ENCODE assay signal across 2 cellular contexts in the genomic region with DNA sequence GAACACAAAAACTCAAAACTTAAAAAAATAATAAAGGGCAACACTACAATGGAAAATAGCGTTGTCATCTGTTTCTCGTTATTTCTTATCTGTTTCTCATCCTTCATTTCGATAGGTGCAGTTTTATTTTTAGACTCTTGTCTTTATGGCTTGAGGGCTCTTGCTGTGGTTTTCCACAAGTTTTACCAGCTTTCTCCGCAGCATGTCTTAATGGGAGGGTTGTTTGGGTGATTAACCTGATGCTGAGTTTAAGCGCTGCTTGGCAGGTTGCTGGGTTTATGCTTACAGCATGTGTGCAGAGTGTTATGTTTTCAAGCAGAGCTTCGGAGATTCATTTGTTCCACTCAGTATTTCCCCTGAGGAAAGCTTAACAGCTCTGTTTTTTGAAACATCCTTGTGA.
TF ChIP-seq lines count a peak whose summit lies in the region.

No MANE protein-coding gene starts in this region.

TF ChIP-seq in IMR-90, 13 proteins besides CTCF, POLR2A, EP300 and RAD21 (continued from another document):
- TF ChIP-seq RCOR1 (IDR thresholded peaks at IDR 0.05; ENCODE audit: insufficient replicate concordance, low read length) (no peak), NFE2L2 (IDR thresholded peaks at IDR 0.05; ENCODE audit: low read depth, low read length) (no peak), BHLHE40 (IDR thresholded peaks at IDR 0.05; ENCODE audit: low read depth, low read length) (no peak), CEBPB (IDR thresholded peaks at IDR 0.05; ENCODE audit: low read depth, low read length) (no peak), MAFK (IDR thresholded peaks at IDR 0.05; ENCODE audit: low read depth, low read length) (no peak), SMC3 (IDR thresholded peaks at IDR 0.05; ENCODE audit: low read depth, low read length) (no peak), RFX5 (IDR thresholded peaks at IDR 0.05; ENCODE audit: low read depth, low read length) (no peak)
- TF ChIP-seq, protein P1, sequence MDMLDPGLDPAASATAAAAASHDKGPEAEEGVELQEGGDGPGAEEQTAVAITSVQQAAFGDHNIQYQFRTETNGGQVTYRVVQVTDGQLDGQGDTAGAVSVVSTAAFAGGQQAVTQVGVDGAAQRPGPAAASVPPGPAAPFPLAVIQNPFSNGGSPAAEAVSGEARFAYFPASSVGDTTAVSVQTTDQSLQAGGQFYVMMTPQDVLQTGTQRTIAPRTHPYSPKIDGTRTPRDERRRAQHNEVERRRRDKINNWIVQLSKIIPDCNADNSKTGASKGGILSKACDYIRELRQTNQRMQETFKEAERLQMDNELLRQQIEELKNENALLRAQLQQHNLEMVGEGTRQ (IDR thresholded peaks at IDR 0.05; ENCODE audit: low read depth, low read length), result no peak

TF ChIP-seq in WTC11, 78 proteins besides CTCF, POLR2A, EP300 and RAD21 (continued from another document):
- TF ChIP-seq, protein P2, sequence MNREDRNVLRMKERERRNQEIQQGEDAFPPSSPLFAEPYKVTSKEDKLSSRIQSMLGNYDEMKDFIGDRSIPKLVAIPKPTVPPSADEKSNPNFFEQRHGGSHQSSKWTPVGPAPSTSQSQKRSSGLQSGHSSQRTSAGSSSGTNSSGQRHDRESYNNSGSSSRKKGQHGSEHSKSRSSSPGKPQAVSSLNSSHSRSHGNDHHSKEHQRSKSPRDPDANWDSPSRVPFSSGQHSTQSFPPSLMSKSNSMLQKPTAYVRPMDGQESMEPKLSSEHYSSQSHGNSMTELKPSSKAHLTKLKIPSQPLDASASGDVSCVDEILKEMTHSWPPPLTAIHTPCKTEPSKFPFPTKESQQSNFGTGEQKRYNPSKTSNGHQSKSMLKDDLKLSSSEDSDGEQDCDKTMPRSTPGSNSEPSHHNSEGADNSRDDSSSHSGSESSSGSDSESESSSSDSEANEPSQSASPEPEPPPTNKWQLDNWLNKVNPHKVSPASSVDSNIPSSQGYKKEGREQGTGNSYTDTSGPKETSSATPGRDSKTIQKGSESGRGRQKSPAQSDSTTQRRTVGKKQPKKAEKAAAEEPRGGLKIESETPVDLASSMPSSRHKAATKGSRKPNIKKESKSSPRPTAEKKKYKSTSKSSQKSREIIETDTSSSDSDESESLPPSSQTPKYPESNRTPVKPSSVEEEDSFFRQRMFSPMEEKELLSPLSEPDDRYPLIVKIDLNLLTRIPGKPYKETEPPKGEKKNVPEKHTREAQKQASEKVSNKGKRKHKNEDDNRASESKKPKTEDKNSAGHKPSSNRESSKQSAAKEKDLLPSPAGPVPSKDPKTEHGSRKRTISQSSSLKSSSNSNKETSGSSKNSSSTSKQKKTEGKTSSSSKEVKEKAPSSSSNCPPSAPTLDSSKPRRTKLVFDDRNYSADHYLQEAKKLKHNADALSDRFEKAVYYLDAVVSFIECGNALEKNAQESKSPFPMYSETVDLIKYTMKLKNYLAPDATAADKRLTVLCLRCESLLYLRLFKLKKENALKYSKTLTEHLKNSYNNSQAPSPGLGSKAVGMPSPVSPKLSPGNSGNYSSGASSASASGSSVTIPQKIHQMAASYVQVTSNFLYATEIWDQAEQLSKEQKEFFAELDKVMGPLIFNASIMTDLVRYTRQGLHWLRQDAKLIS (CRISPR knock-in tag; IDR thresholded peaks at IDR 0.05; ENCODE audit: borderline replicate concordance), result no peak
TF ChIP-seq in WTC11: peak in this region for 0.
